ENCODE assay signal across 8 cellular contexts in genomic region chr6:34526992-34527728, GRCh38. TPM values are rescaled to one million over a fixed set of nuclear protein-coding genes. Genes with fewer than 3 reads are reported as not detected.
A peak's percentile ranks its signal among the peaks of the same experiment; 100 is the strongest.
DNase-seq lines count a peak whose midpoint lies in the region; ATAC-seq and TF ChIP-seq lines count a peak whose summit lies in the region.

No MANE protein-coding gene starts in this region.

- no peaks in the 10 kb centered on the region for H3K27me3 ChIP-seq in GM23338 (ENCODE audit: insufficient read depth)
- H3K27me3 ChIP-seq in Panc1 (ENCODE audit: control insufficient read depth, insufficient read depth, low read length) = no peaks in the 10 kb centered on the region
- peaks cover 8% of the 10 kb centered on the region for H3K27me3 ChIP-seq in fibroblast of lung (ENCODE audit: control insufficient read depth, insufficient read depth, low read length)

- no peaks in the 10 kb centered on the region for H4K20me1 ChIP-seq in GM23338 (replicated peaks; ENCODE audit: insufficient read depth)
- no peaks in the 10 kb centered on the region for H4K20me1 ChIP-seq in fibroblast of lung (ENCODE audit: control insufficient read depth, extremely low read depth, insufficient read depth, low read length)

- H3K4me1 Mint-ChIP-seq in GM23338 (peaks cover 22% of the 10 kb centered on the region), naive B cell (peaks cover 0 to 8% (median 7%) of the 10 kb centered on the region in 3 donors)

- no peaks in the 10 kb centered on the region for H3F3A ChIP-seq in GM23338 (replicated peaks; ENCODE audit: low read depth)

- H3K4me2 ChIP-seq in GM23338 (peak overlapping the region; percentile 78), fibroblast of lung (ENCODE audit: extremely low read depth, insufficient read depth, low read length) (peak overlapping the region; percentile 76)

- H3K27ac ChIP-seq in GM23338 (ENCODE audit: low read depth) (no peak overlapping the region), Panc1 (ENCODE audit: low read length) (peak overlapping the region; percentile 72), fibroblast of lung (ENCODE audit: insufficient read depth, low read length) (no peak overlapping the region)

- in situ Hi-C loops in Panc1 (cut with HindIII; ENCODE audit: low pct_unique_long_range_greater_than_20kb, low sequenced_read_pairs) = no loop called here

- peak overlapping the region; percentile 73 for H2AFZ ChIP-seq in GM23338
- H2AFZ ChIP-seq in fibroblast of lung (ENCODE audit: low read length) = peak overlapping the region; percentile 74

- H3K79me2 ChIP-seq in GM23338 (replicated peaks; ENCODE audit: insufficient read depth) (no peaks in the 10 kb centered on the region), fibroblast of lung (ENCODE audit: control insufficient read depth, insufficient read depth, low read length) (no peaks in the 10 kb centered on the region)

- H3K4me3 ChIP-seq in GM23338 (peak overlapping the region; percentile 50), Panc1 (ENCODE audit: low read depth in 2 of 2, low read length in 2 of 2) (peak overlapping the region; percentile 27 to 39), fibroblast of lung (replicated peaks in 1 of 4; ENCODE audit: control extremely low read depth in 1 of 4, insufficient read depth in 1 of 4, low read depth in 3 of 4, low read length in 4 of 4) (peak overlapping the region in 3 of 4 experiments; percentile 12 to 31 (median 30))

- BruUV-seq in Panc1 (replicated peaks; lab: Mats Ljungman, UMichigan) = no TSS peak

- intact Hi-C loops in Panc1 (cut with micrococcal nuclease; ENCODE audit: unreplicated experiment) = loop anchor here (5.0 kb wide), 1 partner anchor 80 kb away; no protein-coding TSS in a partner anchor

- DNase-seq in DMS153 treated with DMSO at 0.1 percent for 48 hours (lab: John Stamatoyannopoulos, UW; ENCODE audit: unreplicated experiment) = peak; percentile 91
- peak; percentile 97 for DNase-seq in GM23338 (ENCODE audit: low spot score)
- DNase-seq in LHCN-M2 (ENCODE audit: low read depth) = peak; percentile 74
- peak; percentile 53 for DNase-seq in Panc1 (ENCODE audit: low read depth, low spot score)
- DNase-seq in activated T-cell treated with anti-CD3 and anti-CD28 coated beads, Interleukin-2, amount 50 U/mL, for 48 hours = peak; percentile 97 to 98
- peak; percentile 83 to 88 for DNase-seq in fibroblast of lung (ENCODE audit: low read depth in 2 of 2)
- peak; percentile 92 for DNase-seq in naive B cell
- DNase-seq in stimulated activated CD8-positive, alpha-beta memory T cell treated with anti-CD3 and anti-CD28 coated beads, Interleukin-7, amount 100 ng/mL, for 4 hours (ENCODE audit: low read depth in 2 of 2) = peak; percentile 90 to 91

- CTCF ChIA-PET in Panc1 (lab: Charles Lee) = interaction anchor here (0.5 to 0.7 kb wide), 4 partner anchors 46 to 414 kb away, joined by 3 to 8 read pairs (median 6); no protein-coding TSS in a partner anchor

- H3K9me2 ChIP-seq in GM23338 (ENCODE audit: insufficient read depth) = no peaks in the 10 kb centered on the region

- H3K4me1 ChIP-seq in GM23338 (ENCODE audit: insufficient read depth) (peaks cover 15% of the 10 kb centered on the region), Panc1 (ENCODE audit: control insufficient read depth, insufficient read depth, low read length) (peaks cover 15% of the 10 kb centered on the region), fibroblast of lung (ENCODE audit: control insufficient read depth, extremely low read depth, insufficient read depth, low read length) (no peaks in the 10 kb centered on the region)

- H3K4me3 Mint-ChIP-seq in GM23338 (peak overlapping the region; percentile 73), naive B cell (peak overlapping the region; percentile 7 to 84 (median 70))

- H3K36me3 ChIP-seq in GM23338 (ENCODE audit: insufficient read depth) = no peaks in the 10 kb centered on the region
- H3K36me3 ChIP-seq in Panc1 (ENCODE audit: control insufficient read depth, insufficient read depth, low read length) = no peaks in the 10 kb centered on the region
- no peaks in the 10 kb centered on the region for H3K36me3 ChIP-seq in fibroblast of lung (ENCODE audit: control insufficient read depth, insufficient read depth, low read length)

- peak; percentile 79 for ATAC-seq in GM23338
- ATAC-seq in Panc1 = peak; percentile 95
- peak; percentile 96 to 98 for ATAC-seq in naive B cell (ENCODE audit: low read depth in 2 of 2)

- TF ChIP-seq CTCF in GM23338 (conservative IDR thresholded peaks at IDR 0.05; ENCODE audit: low read depth in 2 of 2) = peak; percentile 35 to 75
- peak; percentile 85; the same call in 1 of the 2 replicates for TF ChIP-seq CTCF in Panc1 (IDR thresholded peaks at IDR 0.05)
- peak; percentile 47 to 63 for TF ChIP-seq CTCF in fibroblast of lung (conservative IDR thresholded peaks at IDR 0.05 in 1 of 2, IDR thresholded peaks at IDR 0.05 in 1 of 2; ENCODE audit: low read depth in 1 of 2, low read length in 2 of 2)

- H3K27ac Mint-ChIP-seq in GM23338 (no peak overlapping the region; the same call in 1 of the 2 replicates), naive B cell (peak overlapping the region; percentile 59 to 94 (median 84))

- H3K9me3 ChIP-seq in Panc1 (ENCODE audit: control insufficient read depth, insufficient read depth, low read depth, low read length) (no peaks in the 10 kb centered on the region), fibroblast of lung (ENCODE audit: control insufficient read depth, insufficient read depth, low read depth, low read length) (no peaks in the 10 kb centered on the region)

- peaks cover 22% of the 10 kb centered on the region for H3K27me3 Mint-ChIP-seq in GM23338 (ENCODE audit: insufficient read depth, low read depth, poor library complexity)
- no peaks in the 10 kb centered on the region for H3K27me3 Mint-ChIP-seq in naive B cell

- peak overlapping the region; percentile 16 for H3K9ac ChIP-seq in fibroblast of lung (ENCODE audit: insufficient read depth, low read length)

- H3K9me3 Mint-ChIP-seq in GM23338 (no peaks in the 10 kb centered on the region; the same call in 2 of the 3 replicates), naive B cell (peaks cover 0 to 2% (median 0%) of the 10 kb centered on the region in 7 donors)

- H3K36me3 Mint-ChIP-seq in GM23338 (ENCODE audit: low read depth) (no peaks in the 10 kb centered on the region; the same call in 1 of the 3 replicates), naive B cell (no peaks in the 10 kb centered on the region)

- POLR2A ChIA-PET in Panc1 (lab: Charles Lee) = interaction anchor here (0.5 kb wide), 1 partner anchor 548 kb away, joined by 7 read pairs; no protein-coding TSS in a partner anchor

TF ChIP-seq in GM23338, 12 proteins besides CTCF, POLR2A, EP300 and RAD21 (continues in another document):
- TF ChIP-seq JUNB (IDR thresholded peaks at IDR 0.05; ENCODE audit: unreplicated experiment) (no peak), EZH2 (IDR thresholded peaks at IDR 0.05; ENCODE audit: low read depth, unreplicated experiment) (no peak), REST (IDR thresholded peaks at IDR 0.05; ENCODE audit: unreplicated experiment) (no peak), CREB1 (CRISPR knock-in tag; IDR thresholded peaks at IDR 0.05; ENCODE audit: low read depth) (peak; percentile 69), ZNF114 (CRISPR knock-in tag; IDR thresholded peaks at IDR 0.05) (no peak), POLR2AphosphoS5 (IDR thresholded peaks at IDR 0.05; ENCODE audit: low read depth) (peak; percentile 68), NANOG (IDR thresholded peaks at IDR 0.05; ENCODE audit: borderline replicate concordance) (no peak), EZH2phosphoT487 (IDR thresholded peaks at IDR 0.05; ENCODE audit: unreplicated experiment) (no peak), ETS1 (IDR thresholded peaks at IDR 0.05) (no peak)

RNA-seq across cellular contexts. Expression of gene SPDEF, which starts 29.0 kb away (rescaled TPM):
- total RNA-seq in GM23338 (2014; rRNA removed; shearing (Covaris generic)) = 0.69 TPM in 1 of 2 replicates, not detected in the other
- not detected in 2 replicates for polyA plus RNA-seq in GM23338 (2016; fragmentation: Nextera tagmentation; extraction: Ambion mirVana)
- total RNA-seq in LHCN-M2 (2014; rRNA removed) = not detected in 2 replicates
- polyA plus RNA-seq in LHCN-M2 (2012) = 0.02 TPM
- 1.6 TPM for total RNA-seq in Panc1 (2021; ENCODE audit: unreplicated experiment)
- 2.0 TPM for polyA plus RNA-seq in Panc1 (2012; ENCODE audit: insufficient read length)
- total RNA-seq in fibroblast of lung = under 0.01 TPM in 2 replicates
- 0.03 TPM in 1 of 2 replicates, not detected in the other for polyA plus RNA-seq in fibroblast of lung
- not detected in 2 replicates for polyA plus RNA-seq in fibroblast of lung (2012)
- polyA minus RNA-seq in fibroblast of lung (ENCODE audit: low replicate concordance) = not detected in 2 replicates
- not detected for polyA plus RNA-seq in naive B cell (ENCODE audit: low read depth in 6 of 6)
